Comparison of ENCODE assay signal across 1 cellular context in genomic region chr14:35867280-35867629, GRCh38.
TF ChIP-seq lines count a peak whose summit lies in the region.

No MANE protein-coding gene starts in this region.

TF ChIP-seq in endothelial cell of umbilical vein, 7 proteins besides CTCF, POLR2A, EP300 and RAD21:
- TF ChIP-seq MAX (IDR thresholded peaks at IDR 0.05; ENCODE audit: insufficient read depth, insufficient read length) (no peak), FOS (IDR thresholded peaks at IDR 0.05; ENCODE audit: borderline replicate concordance, insufficient read depth, low read length) (no peak)
